Comparison of ENCODE assay signal across 9 cellular contexts in the genomic region with DNA sequence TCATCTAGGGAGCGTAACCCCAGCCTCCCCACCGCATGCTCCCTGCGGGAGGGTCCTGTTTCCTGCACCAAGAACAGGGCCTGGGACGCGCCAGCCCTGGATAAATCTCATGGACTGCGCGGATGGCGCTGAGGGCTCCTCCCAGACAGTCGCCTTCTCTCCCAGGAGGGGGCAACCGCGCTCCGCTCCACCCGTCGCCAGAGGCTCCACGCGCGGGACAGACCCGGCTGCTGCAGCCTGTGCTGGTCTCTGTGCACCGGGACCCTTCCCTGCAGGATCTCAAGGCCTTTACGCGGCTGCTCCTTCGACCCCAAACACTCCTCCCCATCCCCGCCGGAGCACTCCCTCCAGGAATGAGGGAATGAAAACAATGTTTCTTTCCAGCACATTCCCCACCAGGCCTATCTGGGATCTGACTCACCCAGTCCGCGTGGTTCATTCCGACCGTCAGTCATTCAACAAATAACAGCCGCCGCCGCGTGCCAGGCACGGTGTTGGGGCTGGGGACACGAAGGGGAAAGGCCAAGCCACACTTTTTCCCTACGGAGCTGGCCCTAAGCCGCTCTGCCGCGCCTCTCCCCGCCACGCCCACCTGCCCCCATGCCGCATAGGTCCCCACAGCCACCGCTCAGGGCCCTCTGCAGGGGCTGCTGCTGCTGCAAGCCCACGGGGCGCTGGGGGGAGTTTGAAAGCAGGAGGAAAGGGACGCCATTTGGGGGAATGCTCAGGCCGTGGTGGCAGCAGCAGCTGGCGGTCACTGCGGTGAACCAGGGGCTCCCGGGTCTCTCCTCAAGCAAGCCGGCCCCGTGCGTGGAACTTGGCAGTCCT. TPM values are rescaled to one million over a fixed set of nuclear protein-coding genes. Genes with fewer than 3 reads are reported as not detected.
A peak's percentile ranks its signal among the peaks of the same experiment; 100 is the strongest.
DNase-seq lines count a peak whose midpoint lies in the region; ATAC-seq and TF ChIP-seq lines count a peak whose summit lies in the region.
"Had no signal": no experiment of that assay in that cellular context is flagged by ENCODE, and none has a peak within 500 bp of the region (broad histone marks: within the 10 kb centered on the region; RNA-seq: fewer than 3 reads in every experiment).

No MANE protein-coding gene starts in this region.

- intact Hi-C loops in right cardiac atrium (cut with DNase I), result loop anchor here (2.0 to 10.0 kb wide), 5 partner anchors 87 to 205 kb away; no protein-coding TSS in a partner anchor

- H3K36me3 Mint-ChIP-seq in progenitor cell of endocrine pancreas (ENCODE audit: insufficient read depth), result peaks cover 3% of the 10 kb centered on the region
- peaks cover 8% of the 10 kb centered on the region for H3K36me3 Mint-ChIP-seq in effector memory CD8-positive, alpha-beta T cell (ENCODE audit: insufficient read depth)

- H3K9me3 ChIP-seq in adipocyte (ENCODE audit: control insufficient read depth, low read length) (no peaks in the 10 kb centered on the region), right cardiac atrium (ENCODE audit: control insufficient read depth, low read length) (no peaks in the 10 kb centered on the region)

- H3K27ac Mint-ChIP-seq in progenitor cell of endocrine pancreas, result no peak overlapping the region
- H3K27ac Mint-ChIP-seq in effector memory CD8-positive, alpha-beta T cell, result no peak overlapping the region

- H3K9me3 Mint-ChIP-seq in progenitor cell of endocrine pancreas (ENCODE audit: low read depth), result no peaks in the 10 kb centered on the region
- H3K9me3 Mint-ChIP-seq in effector memory CD8-positive, alpha-beta T cell, result no peaks in the 10 kb centered on the region

- H3K27me3 Mint-ChIP-seq in progenitor cell of endocrine pancreas, result peaks cover 71% of the 10 kb centered on the region
- H3K27me3 Mint-ChIP-seq in effector memory CD8-positive, alpha-beta T cell, result peaks cover 76 to 100% of the 10 kb centered on the region in 2 donors

- peak overlapping the region; percentile 83 for H3K9ac ChIP-seq in adipocyte (ENCODE audit: low read length)

- peak; percentile 61 to 64 for ATAC-seq in right cardiac atrium
- no peak for ATAC-seq in HG03196 (IDR thresholded peaks at IDR 0.05; ENCODE audit: unreplicated experiment)
- ATAC-seq in effector memory CD8-positive, alpha-beta T cell (replicated peaks), result no peak

- no peaks in the 10 kb centered on the region for H3K36me3 ChIP-seq in adipocyte (ENCODE audit: control insufficient read depth, insufficient read depth, low read length, severe bottlenecking)

- peaks cover 39% of the 10 kb centered on the region for H3K4me1 ChIP-seq in adipocyte (ENCODE audit: control insufficient read depth, insufficient read depth, low read length)
- peaks cover 5% of the 10 kb centered on the region for H3K4me1 ChIP-seq in right cardiac atrium (ENCODE audit: control insufficient read depth, insufficient read depth, low read length)

- peak overlapping the region; percentile 34 for H3K4me3 ChIP-seq in adipocyte (ENCODE audit: low read length)
- peak overlapping the region; percentile 2 for H3K4me3 ChIP-seq in right cardiac atrium (ENCODE audit: low read length)

- H3K27ac ChIP-seq in right cardiac atrium (ENCODE audit: low read length), result no peak overlapping the region

- H3K27me3 ChIP-seq in adipocyte (replicated peaks; ENCODE audit: control insufficient read depth, insufficient read depth, low read length) (no peaks in the 10 kb centered on the region), right cardiac atrium (ENCODE audit: control insufficient read depth, insufficient read depth) (no peaks in the 10 kb centered on the region)

- peak; percentile 23 for TF ChIP-seq CTCF in progenitor cell of endocrine pancreas (IDR thresholded peaks at IDR 0.05; ENCODE audit: unreplicated experiment)

- peak; percentile 21 for DNase-seq in CD1c-positive myeloid dendritic cell (ENCODE audit: extremely low spot score)
- peak; percentile 64 for DNase-seq in adipocyte (ENCODE audit: low read depth)
- DNase-seq in right cardiac atrium, result peak; percentile 68 to 88 (median 86)
- no peak for DNase-seq in progenitor cell of endocrine pancreas (ENCODE audit: low spot score, unreplicated experiment)
- no peak for DNase-seq in effector memory CD8-positive, alpha-beta T cell
- no peak for DNase-seq in activated CD8-positive, alpha-beta memory T cell treated with anti-CD3 and anti-CD28 coated beads, Interleukin-2, amount 50 U/mL, for 48 hours
- DNase-seq in NCI-H146 treated with DMSO at 0.1 percent for 48 hours (lab: John Stamatoyannopoulos, UW; ENCODE audit: unreplicated experiment), result no peak
- DNase-seq: T-helper 9 cell had no signal

- H3K4me3 Mint-ChIP-seq in progenitor cell of endocrine pancreas (ENCODE audit: low read depth), result no peak overlapping the region
- H3K4me3 Mint-ChIP-seq in effector memory CD8-positive, alpha-beta T cell, result peak overlapping the region in 1 of 2 donors; percentile 3

- peaks cover 5% of the 10 kb centered on the region for H3K4me1 Mint-ChIP-seq in progenitor cell of endocrine pancreas (ENCODE audit: low read depth)
- peaks cover 12 to 22% of the 10 kb centered on the region in 2 donors for H3K4me1 Mint-ChIP-seq in effector memory CD8-positive, alpha-beta T cell (ENCODE audit: low read depth in 2 of 2)

- WGBS in right cardiac atrium, result 7% methylated on average over 52 of the region's 52 CpGs

RNA-seq across cellular contexts. Expression of a gene that starts 6.0 kb away (rescaled TPM):
- 1 to 10 TPM; 2.1 to 3.7 (median 2.3) TPM for total RNA-seq in right cardiac atrium
- 1.6 TPM for polyA plus RNA-seq in right cardiac atrium
- total RNA-seq in progenitor cell of endocrine pancreas, result 1.8 and 2.1 TPM in 2 replicates

RNA-seq across cellular contexts. Expression of a gene that starts 18.3 kb away (rescaled TPM):
- total RNA-seq in right cardiac atrium, result 10 to 100 TPM; 15.7 to 29.8 (median 26.4) TPM
- polyA plus RNA-seq in right cardiac atrium, result 10.7 TPM
- total RNA-seq in progenitor cell of endocrine pancreas, result 27.5 and 28.1 TPM in 2 replicates

Comparison
In these comparisons a context has a peak if more than half of its experiments do, and no peak if none do; other contexts are left out.
1. DNase-seq: peak in CD1c-positive myeloid dendritic cell (single experiment), adipocyte (single experiment) and right cardiac atrium (3 of 3); none in progenitor cell of endocrine pancreas (single experiment), effector memory CD8-positive, alpha-beta T cell (0 of 3), activated CD8-positive, alpha-beta memory T cell treated with anti-CD3 and anti-CD28 coated beads, Interleukin-2, amount 50 U/mL, for 48 hours (single experiment) and NCI-H146 treated with DMSO at 0.1 percent for 48 hours (single experiment).
2. ATAC-seq: peak in right cardiac atrium (2 of 2); none in HG03196 (single experiment) and effector memory CD8-positive, alpha-beta T cell (single experiment).